Comparison of ENCODE assay signal across 27 cellular contexts in genomic region chr18:78169487-78169886, GRCh38.
DNase-seq lines count a peak whose midpoint lies in the region; ATAC-seq and TF ChIP-seq lines count a peak whose summit lies in the region.
"Had no signal": no experiment of that assay in that cellular context is flagged by ENCODE, and none has a peak within 500 bp of the region (broad histone marks: within the 10 kb centered on the region; RNA-seq: fewer than 3 reads in every experiment).

No MANE protein-coding gene starts in this region.

- CTCF ChIA-PET in PC-3 (lab: Charles Lee), result no interaction called here
- CTCF ChIA-PET in GM10248 (lab: Yijun Ruan, JAX), result no interaction called here

- no peaks in the 10 kb centered on the region for H3K4me1 ChIP-seq in PC-3 (ENCODE audit: insufficient read depth, low read length)
- H3K4me1 ChIP-seq: ascending aorta, stomach had no signal

- H4K20me1 ChIP-seq in PC-3 (ENCODE audit: low read length), result no peaks in the 10 kb centered on the region

- no peaks in the 10 kb centered on the region for H3F3A ChIP-seq in PC-3 (ENCODE audit: low read length, unreplicated experiment)

- POLR2A ChIA-PET in PC-3 (lab: Charles Lee; ENCODE audit: unreplicated experiment), result no interaction called here
- POLR2A ChIA-PET in GM10248 (lab: Yijun Ruan, JAX), result no interaction called here

- peak; percentile 97 for DNase-seq in MV-4-11 (lab: John Stamatoyannopoulos, UW)
- peak; percentile 98 for DNase-seq in NOMO-1 treated with DMSO at 0.1 percent for 48 hours (lab: John Stamatoyannopoulos, UW; ENCODE audit: unreplicated experiment)
- peak; percentile 83 for DNase-seq in medulla oblongata (ENCODE audit: extremely low spot score)
- no peak for DNase-seq in PC-3
- no peak for DNase-seq in left ventricle myocardium superior
- DNase-seq in GM10248 (ENCODE audit: extremely low spot score), result no peak
- no peak for DNase-seq in NK-92 treated with Interleukin-12 subunit alpha and Interleukin-12 subunit beta, amount 100 ng/mL, for 24 hours (lab: John Stamatoyannopoulos, UW)
- DNase-seq: activated CD4-positive, alpha-beta T cell treated with anti-CD3 and anti-CD28 coated beads for 48 hours; activated naive CD4-positive, alpha-beta T cell treated with anti-CD3 and anti-CD28 coated beads, Interleukin-2, amount 50 U/mL, for 16 hours; activated T-cell treated with anti-CD3 and anti-CD28 coated beads, Interleukin-2, amount 50 U/mL, for 72 hours; caudate nucleus; CD8-positive, alpha-beta T cell; DMS79 treated with DMSO at 0.1 percent for 48 hours; GM23248; IMR-90; kidney glomerular epithelial cell; mesendoderm; naive B cell; NCI-H524 treated with DMSO at 0.1 percent for 48 hours; PC-9; SHP77 treated with DMSO at 0.1 percent for 48 hours; stimulated activated CD4-positive, alpha-beta T cell treated with anti-CD3 and anti-CD28 coated beads, Interleukin-4, amount 100 ng/mL, for 4 hours; stomach; T-helper 1 cell; trophoblast cell had no signal

- ATAC-seq in HG02610 (IDR thresholded peaks at IDR 0.05; ENCODE audit: unreplicated experiment) (peak; percentile 65), PC-3 (no peak), left ventricle myocardium superior (no peak)
- ATAC-seq: activated T-cell treated with anti-CD3 and anti-CD28 coated beads, Interleukin-2, amount 50 U/mL, for 72 hours; CD8-positive, alpha-beta T cell had no signal

- H3K27me3 ChIP-seq in PC-3 (ENCODE audit: low read length), result peaks cover 23% of the 10 kb centered on the region
- H3K27me3 ChIP-seq: ascending aorta, stomach had no signal

- H2AFZ ChIP-seq in PC-3 (ENCODE audit: low read length), result no peak overlapping the region
- H2AFZ ChIP-seq: GM23248, PC-9 had no signal

- H3K9ac ChIP-seq in PC-3 (ENCODE audit: low read length), result no peak overlapping the region
- H3K9ac ChIP-seq: GM23248 had no signal

- H3K79me2 ChIP-seq in PC-3 (ENCODE audit: low read length), result no peaks in the 10 kb centered on the region

- no peaks in the 10 kb centered on the region for H3K9me3 ChIP-seq in PC-3 (ENCODE audit: low read length)
- H3K9me3 ChIP-seq: ascending aorta, stomach had no signal

- no peak overlapping the region for H3K4me2 ChIP-seq in PC-3 (ENCODE audit: low read length)
- H3K4me2 ChIP-seq: PC-9 had no signal

- no peaks in the 10 kb centered on the region for H3K36me3 ChIP-seq in PC-3 (ENCODE audit: low read depth, low read length)
- H3K36me3 ChIP-seq: ascending aorta, stomach had no signal

- no peak overlapping the region for H3K4me3 ChIP-seq in PC-3 (ENCODE audit: low read length)
- H3K4me3 ChIP-seq: ascending aorta, GM23248, PC-9, stomach had no signal

- BruUV-seq in PC-3 (replicated peaks; lab: Mats Ljungman, UMichigan), result no TSS peak

- intact Hi-C loops in PC-3 (cut with micrococcal nuclease), result no loop called here
- intact Hi-C loops in left ventricle myocardium superior (cut with micrococcal nuclease), result no loop called here

- no peak overlapping the region for H3K27ac ChIP-seq in PC-3 (ENCODE audit: low read length)
- H3K27ac ChIP-seq: ascending aorta, GM23248, PC-9, stomach had no signal

- TF ChIP-seq CTCF in PC-3 (conservative IDR thresholded peaks at IDR 0.05; ENCODE audit: low read depth, low read length) (no peak), GM10248 (IDR thresholded peaks at IDR 0.05; ENCODE audit: control extremely low read depth, extremely low read depth, low read depth, missing control alignments) (no peak)

- H3K9me2 ChIP-seq in PC-3 (replicated peaks; ENCODE audit: low read length), result no peaks in the 10 kb centered on the region

Comparison
In these comparisons a context has a peak if more than half of its experiments do, and no peak if none do; other contexts are left out.
1. DNase-seq: peak in MV-4-11 (single experiment), NOMO-1 treated with DMSO at 0.1 percent for 48 hours (single experiment) and medulla oblongata (single experiment); none in PC-3 (single experiment), left ventricle myocardium superior (single experiment), GM10248 (single experiment) and NK-92 treated with Interleukin-12 subunit alpha and Interleukin-12 subunit beta, amount 100 ng/mL, for 24 hours (single experiment).